19 cellular contexts compared by ENCODE assay signal in genomic region chr9:4600363-4600762, GRCh38.
A peak's percentile ranks its signal among the peaks of the same experiment; 100 is the strongest.
DNase-seq lines count a peak whose midpoint lies in the region; ATAC-seq, FAIRE-seq and TF ChIP-seq lines count a peak whose summit lies in the region.
"Had no signal": no experiment of that assay in that cellular context is flagged by ENCODE, and none has a peak within 500 bp of the region (broad histone marks: within the 10 kb centered on the region; RNA-seq: fewer than 3 reads in every experiment).

No MANE protein-coding gene starts in this region.

- no peaks in the 10 kb centered on the region for H4K20me1 ChIP-seq in GM12878 (ENCODE audit: control insufficient read depth, insufficient read depth)

- TF ChIP-seq EP300 in GM12878 (IDR thresholded peaks at IDR 0.05; ENCODE audit: borderline replicate concordance in 1 of 2, control insufficient read depth in 1 of 2, low read depth in 2 of 2, low read length in 2 of 2) = no peak

- H3K36me3 Mint-ChIP-seq in activated CD4-positive, alpha-beta T cell treated with anti-CD3 and anti-CD28 coated beads, Interleukin-2, amount 10 ng/mL, durations not matched to agents 24 days and 14 days (ENCODE audit: low read depth) = no peaks in the 10 kb centered on the region

- no peaks in the 10 kb centered on the region for H3K27me3 ChIP-seq in GM12878 (replicated peaks in 1 of 2; ENCODE audit: control insufficient read depth in 2 of 2, insufficient read depth in 2 of 2, low read length in 1 of 2)
- H3K27me3 ChIP-seq: uterus had no signal

- TF ChIP-seq CTCF in GM12878 (IDR thresholded peaks at IDR 0.05 in 2 of 3, conservative IDR thresholded peaks at IDR 0.05 in 1 of 3; ENCODE audit: control insufficient read depth in 2 of 3, extremely low read depth in 1 of 3, insufficient read depth in 1 of 3, low read depth in 3 of 3, low read length in 3 of 3) = no peak

- H3K4me1 Mint-ChIP-seq in activated CD4-positive, alpha-beta T cell treated with anti-CD3 and anti-CD28 coated beads, Interleukin-2, amount 10 ng/mL, durations not matched to agents 24 days and 14 days = peaks cover 19% of the 10 kb centered on the region

- POLR2A ChIA-PET in GM12878 (lab: Charles Lee) = interaction anchor here (0.6 kb wide), 1 partner anchor 29 kb away, joined by 3 read pairs; no protein-coding TSS in a partner anchor

- peak overlapping the region; percentile 41 for H2AFZ ChIP-seq in GM12878 (ENCODE audit: control insufficient read depth, low read depth, low read length)
- H2AFZ ChIP-seq: GM23338 had no signal

- no peaks in the 10 kb centered on the region for H3K27me3 Mint-ChIP-seq in activated CD4-positive, alpha-beta T cell treated with anti-CD3 and anti-CD28 coated beads, Interleukin-2, amount 10 ng/mL, durations not matched to agents 24 days and 14 days
- H3K27me3 Mint-ChIP-seq: B cell had no signal

- no peak overlapping the region for H3K27ac Mint-ChIP-seq in activated CD4-positive, alpha-beta T cell treated with anti-CD3 and anti-CD28 coated beads, Interleukin-2, amount 10 ng/mL, durations not matched to agents 24 days and 14 days
- H3K27ac Mint-ChIP-seq: B cell, GM23338 had no signal

- 80% methylated on average over 2 of the region's 2 CpGs for WGBS in GM12878 (ENCODE audit: insufficient coverage, insufficient replicate concordance, low lambda C conversion rate, missing lambda C conversion rate)

- no peak for TF ChIP-seq RAD21 in GM12878 (IDR thresholded peaks at IDR 0.05; ENCODE audit: insufficient read depth, low read depth, low read length)

- intact Hi-C loops in activated CD4-positive, alpha-beta T cell treated with anti-CD3 and anti-CD28 coated beads, Interleukin-2, amount 10 ng/mL, durations not matched to agents 24 days and 14 days (cut with micrococcal nuclease) = loop anchor here (5.0 kb wide), 3 partner anchors 62 to 387 kb away; partner anchors contain the start of genes AK3, JAK2 and PLPP6
- intact Hi-C loops in GM12878 (cut with micrococcal nuclease; ENCODE audit: unreplicated experiment) = loop anchor here (5.0 kb wide), 1 partner anchor 147 kb away; no protein-coding TSS in a partner anchor

- no peak for TF ChIP-seq POLR2A in GM12878 (IDR thresholded peaks at IDR 0.05; ENCODE audit: low read depth, low read length)

- no peak overlapping the region for H3K4me3 Mint-ChIP-seq in activated CD4-positive, alpha-beta T cell treated with anti-CD3 and anti-CD28 coated beads, Interleukin-2, amount 10 ng/mL, durations not matched to agents 24 days and 14 days
- H3K4me3 Mint-ChIP-seq: B cell, GM23338 had no signal

- CTCF ChIA-PET in GM12878 (lab: Yijun Ruan, JAX) = interaction anchor here (0.7 to 1.2 kb wide), 5 partner anchors 15 to 213 kb away, joined by 3 read pairs; no protein-coding TSS in a partner anchor

- peaks cover 5% of the 10 kb centered on the region; the same call in 1 of the 2 replicates for H3K4me1 ChIP-seq in GM12878 (ENCODE audit: control insufficient read depth, insufficient read depth, low read length)
- H3K4me1 ChIP-seq: uterus had no signal

- DNase-seq in activated CD4-positive, alpha-beta T cell treated with anti-CD3 and anti-CD28 coated beads, Interleukin-2, amount 10 ng/mL, durations not matched to agents 24 days and 14 days = peak; percentile 66
- DNase-seq in activated CD4-positive, alpha-beta T cell treated with anti-CD3 and anti-CD28 coated beads for 1 hour = no peak
- DNase-seq in Jurkat, Clone E6-1 (ENCODE audit: low read depth, low spot score) = peak; percentile 69
- no peak for DNase-seq in GM12878 (ENCODE audit: low read depth, low spot score)
- DNase-seq in DMS153 (lab: John Stamatoyannopoulos, UW) = no peak
- no peak for DNase-seq in EL
- DNase-seq: 8988T; activated effector memory CD4-positive, alpha-beta T cell treated with anti-CD3 and anti-CD28 coated beads, Interleukin-2, amount 50 U/mL, for 16 hours; NCI-H1105; NCI-H510A treated with DMSO at 0.1 percent for 48 hours; occipital lobe; substantia nigra; uterus; WERI-Rb-1 had no signal

- FAIRE-seq in GM12878 (lab: Jason Lieb, UNC) = no peak
- FAIRE-seq: G401.6 had no signal

- no peaks in the 10 kb centered on the region for H3K9me3 Mint-ChIP-seq in activated CD4-positive, alpha-beta T cell treated with anti-CD3 and anti-CD28 coated beads, Interleukin-2, amount 10 ng/mL, durations not matched to agents 24 days and 14 days
- H3K9me3 Mint-ChIP-seq: GM23338 had no signal

- H3K27ac ChIP-seq in GM12878 (ENCODE audit: control insufficient read depth, insufficient read depth) = no peak overlapping the region
- H3K27ac ChIP-seq: uterus, WERI-Rb-1 had no signal

- no peak overlapping the region for H3K4me3 ChIP-seq in Jurkat, Clone E6-1 (ENCODE audit: low read length)
- no peak overlapping the region for H3K4me3 ChIP-seq in GM12878
- H3K4me3 ChIP-seq: GM23338, uterus had no signal

- H3K79me2 ChIP-seq in GM12878 (ENCODE audit: control insufficient read depth, insufficient read depth, low read length) = no peaks in the 10 kb centered on the region

- H3K9me3 ChIP-seq in GM12878 (replicated peaks; ENCODE audit: control insufficient read depth, insufficient read depth, low read length) = no peaks in the 10 kb centered on the region; the same call in 2 of the 3 replicates
- H3K9me3 ChIP-seq: uterus had no signal

- BruUV-seq in GM12878 (replicated peaks; lab: Mats Ljungman, UMichigan) = no TSS peak

- in situ Hi-C loops in GM12878 (cut with MboI) = no loop called here

- H3K36me3 ChIP-seq in GM12878 (ENCODE audit: control insufficient read depth in 2 of 2, insufficient read depth in 2 of 2, low read length in 1 of 2) = no peaks in the 10 kb centered on the region
- H3K36me3 ChIP-seq: uterus, WERI-Rb-1 had no signal

- H3K4me2 ChIP-seq in GM12878 (ENCODE audit: control insufficient read depth, insufficient read depth) = no peak overlapping the region
- H3K4me2 ChIP-seq: GM23338 had no signal

- peak; percentile 66 for ATAC-seq in GM18498 (IDR thresholded peaks at IDR 0.05; ENCODE audit: unreplicated experiment)
- ATAC-seq in GM12878 = no peak
- ATAC-seq in GM21529 (IDR thresholded peaks at IDR 0.05; ENCODE audit: unreplicated experiment) = no peak
- ATAC-seq: GM23338 had no signal

- RAD21 ChIA-PET in GM12878 (lab: Charles Lee; ENCODE audit: unreplicated experiment) = interaction anchor here (0.6 kb wide), 1 partner anchor 239 kb away, joined by 3 read pairs; no protein-coding TSS in a partner anchor

- H3K9ac ChIP-seq in GM12878 (ENCODE audit: control insufficient read depth, insufficient read depth, low read length) = no peak overlapping the region

- SMC1A ChIA-PET in GM12878 (lab: Charles Lee; ENCODE audit: uncharacterized antibody, unreplicated experiment) = interaction anchor here (0.9 to 1.1 kb wide), 4 partner anchors 17 to 208 kb away, joined by 3 to 4 read pairs (median 3); no protein-coding TSS in a partner anchor

TF ChIP-seq in GM12878, 131 proteins besides CTCF, POLR2A, EP300 and RAD21:
- TF ChIP-seq ZZZ3 (IDR thresholded peaks at IDR 0.05; ENCODE audit: control insufficient read depth, insufficient read length, low read depth) = peak; percentile 59
- TF ChIP-seq RUNX3 (IDR thresholded peaks at IDR 0.05; ENCODE audit: low read length) = no peak

Comparison
In these comparisons a context has a peak if more than half of its experiments do, and no peak if none do; other contexts are left out.
1. DNase-seq: peak in activated CD4-positive, alpha-beta T cell treated with anti-CD3 and anti-CD28 coated beads, Interleukin-2, amount 10 ng/mL, durations not matched to agents 24 days and 14 days (single experiment) and Jurkat, Clone E6-1 (single experiment); none in activated CD4-positive, alpha-beta T cell treated with anti-CD3 and anti-CD28 coated beads for 1 hour (single experiment), GM12878 (single experiment), DMS153 (single experiment) and EL (single experiment).